Comparison of ENCODE assay signal across 15 cellular contexts in genomic region chr6:9761220-9761619, GRCh38.
A peak's percentile ranks its signal among the peaks of the same experiment; 100 is the strongest.
DNase-seq lines count a peak whose midpoint lies in the region; ATAC-seq and TF ChIP-seq lines count a peak whose summit lies in the region.
"Had no signal": no experiment of that assay in that cellular context is flagged by ENCODE, and none has a peak within 500 bp of the region (broad histone marks: within the 10 kb centered on the region; RNA-seq: fewer than 3 reads in every experiment).

No MANE protein-coding gene starts in this region.

- no peak overlapping the region for H3K4me3 Mint-ChIP-seq in stimulated activated naive CD8-positive, alpha-beta T cell treated with anti-CD3 and anti-CD28 coated beads, Interleukin-15, amount 100 ng/mL, for 72 hours
- H3K4me3 Mint-ChIP-seq: CD14-positive monocyte; CD4-positive, alpha-beta memory T cell; H9 had no signal

- TF ChIP-seq EP300 in gastroesophageal sphincter (IDR thresholded peaks at IDR 0.05): no peak

- no peaks in the 10 kb centered on the region for H3K79me2 ChIP-seq in osteoblast (ENCODE audit: insufficient read depth, low read length)

- no peak overlapping the region for H3K9ac ChIP-seq in adipocyte (ENCODE audit: low read length)
- H3K9ac ChIP-seq: BLaER1 had no signal

- TF ChIP-seq POLR2A in gastroesophageal sphincter (IDR thresholded peaks at IDR 0.05): no peak

- no peak overlapping the region for H3K27ac ChIP-seq in gastroesophageal sphincter
- H3K27ac ChIP-seq in osteoblast (ENCODE audit: low read depth, low read length): no peak overlapping the region
- H3K27ac ChIP-seq: BLaER1 had no signal

- H3K4me1 Mint-ChIP-seq in stimulated activated naive CD8-positive, alpha-beta T cell treated with anti-CD3 and anti-CD28 coated beads, Interleukin-15, amount 100 ng/mL, for 72 hours: peaks cover under 1% of the 10 kb centered on the region
- H3K4me1 Mint-ChIP-seq: CD14-positive monocyte; CD4-positive, alpha-beta memory T cell had no signal

- H3K4me1 ChIP-seq in adipocyte (ENCODE audit: control insufficient read depth, insufficient read depth, low read length) (no peaks in the 10 kb centered on the region), gastroesophageal sphincter (no peaks in the 10 kb centered on the region), osteoblast (ENCODE audit: insufficient read depth, low read length) (no peaks in the 10 kb centered on the region)
- H3K4me1 ChIP-seq: BLaER1 had no signal

- H3K4me2 ChIP-seq in osteoblast (ENCODE audit: insufficient read depth, low read length): no peak overlapping the region
- H3K4me2 ChIP-seq: BLaER1 had no signal

- H3K36me3 ChIP-seq in adipocyte (ENCODE audit: control insufficient read depth, insufficient read depth, low read length, severe bottlenecking) (no peaks in the 10 kb centered on the region), gastroesophageal sphincter (no peaks in the 10 kb centered on the region), osteoblast (ENCODE audit: insufficient read depth, low read length) (no peaks in the 10 kb centered on the region)
- H3K36me3 ChIP-seq: BLaER1 had no signal

- H3K27me3 Mint-ChIP-seq in stimulated activated naive CD8-positive, alpha-beta T cell treated with anti-CD3 and anti-CD28 coated beads, Interleukin-15, amount 100 ng/mL, for 72 hours: no peaks in the 10 kb centered on the region
- H3K27me3 Mint-ChIP-seq: CD4-positive, alpha-beta memory T cell had no signal

- ATAC-seq in gastroesophageal sphincter: no peak
- ATAC-seq in stimulated activated naive CD8-positive, alpha-beta T cell treated with anti-CD3 and anti-CD28 coated beads, Interleukin-15, amount 100 ng/mL, for 72 hours: no peak
- ATAC-seq: K562 had no signal

- H3K27me3 ChIP-seq in adipocyte (replicated peaks; ENCODE audit: control insufficient read depth, insufficient read depth, low read length) (no peaks in the 10 kb centered on the region), gastroesophageal sphincter (no peaks in the 10 kb centered on the region), osteoblast (ENCODE audit: insufficient read depth, low read length) (no peaks in the 10 kb centered on the region)
- H3K27me3 ChIP-seq: BLaER1 had no signal

- H3K9me3 Mint-ChIP-seq in stimulated activated naive CD8-positive, alpha-beta T cell treated with anti-CD3 and anti-CD28 coated beads, Interleukin-15, amount 100 ng/mL, for 72 hours: no peaks in the 10 kb centered on the region
- H3K9me3 Mint-ChIP-seq: H9 had no signal

- H3K9me3 ChIP-seq in adipocyte (ENCODE audit: control insufficient read depth, low read length) (no peaks in the 10 kb centered on the region), gastroesophageal sphincter (no peaks in the 10 kb centered on the region), osteoblast (ENCODE audit: low read depth, low read length) (no peaks in the 10 kb centered on the region)
- H3K9me3 ChIP-seq: BLaER1 had no signal

- H2AFZ ChIP-seq in osteoblast (ENCODE audit: low read length): no peak overlapping the region

- H3K4me3 ChIP-seq in adipocyte (ENCODE audit: low read length) (no peak overlapping the region), gastroesophageal sphincter (no peak overlapping the region), osteoblast (ENCODE audit: insufficient read depth, low read length) (no peak overlapping the region)
- H3K4me3 ChIP-seq: BLaER1, K562 had no signal

- H4K20me1 ChIP-seq in osteoblast (ENCODE audit: insufficient read depth, low read length): no peaks in the 10 kb centered on the region
- H4K20me1 ChIP-seq: BLaER1 had no signal

- peak; percentile 40 for DNase-seq in EL
- peak; percentile 5 for DNase-seq in HS-5 (ENCODE audit: low read depth)
- DNase-seq in adipocyte (ENCODE audit: low read depth): peak; percentile 22
- no peak for DNase-seq in activated CD4-positive, CD25-positive, alpha-beta regulatory T cell (lab: John Stamatoyannopoulos, UW)
- DNase-seq in stimulated activated naive CD8-positive, alpha-beta T cell treated with anti-CD3 and anti-CD28 coated beads, Interleukin-15, amount 100 ng/mL, for 72 hours: no peak
- DNase-seq in osteoblast (ENCODE audit: insufficient read length, low spot score, missing footprints): no peak
- DNase-seq: 8988T; CD4-positive, alpha-beta memory T cell; DMS153; DMS79; H9 had no signal

- no peak overlapping the region for H3K27ac Mint-ChIP-seq in stimulated activated naive CD8-positive, alpha-beta T cell treated with anti-CD3 and anti-CD28 coated beads, Interleukin-15, amount 100 ng/mL, for 72 hours
- H3K27ac Mint-ChIP-seq: CD14-positive monocyte; CD4-positive, alpha-beta memory T cell; H9 had no signal

- WGBS in gastroesophageal sphincter (ENCODE audit: low coverage in 1 of 2), 2 donors: 17 to 66% methylated on average over 3 to 4 of the region's 4 CpGs

- TF ChIP-seq CTCF in gastroesophageal sphincter (IDR thresholded peaks at IDR 0.05): no peak
- no peak for TF ChIP-seq CTCF in osteoblast (IDR thresholded peaks at IDR 0.05; ENCODE audit: extremely low read depth, low read depth, low read length)

Comparison
In these comparisons a context has a peak if more than half of its experiments do, and no peak if none do; other contexts are left out.
1. DNase-seq: peak in EL (single experiment), HS-5 (single experiment) and adipocyte (single experiment); none in activated CD4-positive, CD25-positive, alpha-beta regulatory T cell (0 of 4), stimulated activated naive CD8-positive, alpha-beta T cell treated with anti-CD3 and anti-CD28 coated beads, Interleukin-15, amount 100 ng/mL, for 72 hours (0 of 2) and osteoblast (single experiment).